ENCODE assay signal across 11 cellular contexts in genomic region chrX:13007519-13008188, GRCh38. TPM values are rescaled to one million over a fixed set of nuclear protein-coding genes. Genes with fewer than 3 reads are reported as not detected.
A peak's percentile ranks its signal among the peaks of the same experiment; 100 is the strongest.
DNase-seq lines count a peak whose midpoint lies in the region; ATAC-seq and TF ChIP-seq lines count a peak whose summit lies in the region.
"Had no signal": no experiment of that assay in that cellular context is flagged by ENCODE, and none has a peak within 500 bp of the region (broad histone marks: within the 10 kb centered on the region; RNA-seq: fewer than 3 reads in every experiment).

No MANE protein-coding gene starts in this region.

- POLR2A ChIA-PET in HEK293T (lab: Yijun Ruan, JAX) = no interaction called here

- H3K4me3 ChIP-seq in body of pancreas = no peak overlapping the region
- H3K4me3 ChIP-seq: right atrium auricular region, upper lobe of left lung had no signal

- TF ChIP-seq CTCF in body of pancreas (IDR thresholded peaks at IDR 0.05) = no peak

- peaks cover 31% of the 10 kb centered on the region for H3K4me1 ChIP-seq in body of pancreas

- H3K27ac ChIP-seq in body of pancreas = peak overlapping the region in 3 of 4 donors; percentile 34 to 47 (median 34)
- H3K27ac ChIP-seq: right atrium auricular region had no signal

- peak; percentile 2 for DNase-seq in SKM-1 (lab: John Stamatoyannopoulos, UW; ENCODE audit: unreplicated experiment)
- no peak for DNase-seq in SKM-1 treated with dmso at 0.1 percent for 144 hours (lab: John Stamatoyannopoulos, UW; ENCODE audit: unreplicated experiment)
- peak; percentile 67 for DNase-seq in M059J (ENCODE audit: low read depth)
- peak in 2 of 4 donors; percentile 17 to 23 for DNase-seq in body of pancreas
- DNase-seq in sciatic nerve (ENCODE audit: low spot score) = no peak
- DNase-seq in NCI-H146 (lab: John Stamatoyannopoulos, UW) = no peak
- DNase-seq in HEK293T (ENCODE audit: extremely low spot score) = no peak
- DNase-seq: activated naive CD4-positive, alpha-beta T cell treated with anti-CD3 and anti-CD28 coated beads for 36 hours; upper lobe of left lung had no signal

- intact Hi-C loops in body of pancreas (cut with DNase I) = no loop called here
- intact Hi-C loops in sciatic nerve (cut with DNase I) = no loop called here

- CTCF ChIA-PET in HEK293T (lab: Yijun Ruan, JAX) = no interaction called here

- H3K36me3 ChIP-seq in body of pancreas (replicated peaks in 1 of 2; ENCODE audit: insufficient read depth in 1 of 2, low read depth in 2 of 2) = no peaks in the 10 kb centered on the region
- H3K36me3 ChIP-seq: right atrium auricular region, upper lobe of left lung had no signal

- no peaks in the 10 kb centered on the region for H3K27me3 ChIP-seq in body of pancreas
- H3K27me3 ChIP-seq: right atrium auricular region, upper lobe of left lung had no signal

- peak; percentile 64 for ATAC-seq in body of pancreas
- ATAC-seq in sciatic nerve = peak; percentile 8
- no peak for ATAC-seq in HG02588 (IDR thresholded peaks at IDR 0.05; ENCODE audit: unreplicated experiment)

- 75 to 79% methylated on average over 1 to 2 of the region's 2 CpGs for WGBS in body of pancreas, 2 donors

- TF ChIP-seq POLR2A in body of pancreas (IDR thresholded peaks at IDR 0.05) = no peak

- H3K9me3 ChIP-seq in body of pancreas = no peaks in the 10 kb centered on the region
- H3K9me3 ChIP-seq: right atrium auricular region, upper lobe of left lung had no signal

TF ChIP-seq in HEK293T, 16 proteins besides CTCF, POLR2A, EP300 and RAD21:
- TF ChIP-seq ZNF384 (IDR thresholded peaks at IDR 0.05) (no peak), HDGF (IDR thresholded peaks at IDR 0.05; ENCODE audit: borderline replicate concordance) (no peak)

RNA-seq across cellular contexts. Expression of gene TMSB4X, which starts 32.7 kb away (rescaled TPM):
- total RNA-seq in M059J (2014; rRNA removed; shearing (Covaris generic)) = 5,809 and 7,639 TPM in 2 replicates
- 1,000 to 10,000 TPM; 1,104 to 1,472 TPM for total RNA-seq in body of pancreas
- 3,078 TPM for total RNA-seq in sciatic nerve

RNA-seq across cellular contexts. Expression of gene FAM9C, which starts 36.8 kb away (rescaled TPM):
- total RNA-seq in M059J (2014; rRNA removed; shearing (Covaris generic)) = not detected in 2 replicates
- total RNA-seq in body of pancreas (not detected), sciatic nerve (not detected)
- total RNA-seq: activated naive CD4-positive, alpha-beta T cell treated with anti-CD3 and anti-CD28 coated beads for 36 hours; right atrium auricular region had no signal

Comparison
In these comparisons a context has a peak if more than half of its experiments do, and no peak if none do; other contexts are left out.
1. DNase-seq: peak in SKM-1 (single experiment) and M059J (single experiment); none in SKM-1 treated with dmso at 0.1 percent for 144 hours (single experiment), sciatic nerve (single experiment), NCI-H146 (single experiment) and HEK293T (single experiment).